In the genomic region with DNA sequence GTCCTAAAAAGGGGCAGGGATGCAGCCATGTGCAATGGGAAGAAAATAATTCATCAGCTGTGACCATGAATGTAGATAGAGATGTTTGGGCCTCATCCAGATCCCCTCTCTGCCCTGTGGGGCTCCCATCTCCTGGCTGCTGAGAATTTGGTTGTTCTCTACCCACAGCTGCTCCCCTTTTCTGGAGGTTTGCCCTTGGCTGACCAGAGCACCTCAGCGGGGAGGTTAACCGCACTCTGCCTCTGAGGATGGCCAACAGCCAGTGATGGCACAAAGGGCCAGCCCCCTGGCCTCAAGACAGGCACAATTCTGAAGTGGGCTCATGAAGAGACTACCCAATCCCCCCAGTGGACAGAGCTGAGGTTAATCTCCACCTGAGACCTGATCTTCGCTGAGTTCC, we compare ENCODE assay signal across 20 cellular contexts.
DNase-seq lines count a peak whose midpoint lies in the region; ATAC-seq, FAIRE-seq and TF ChIP-seq lines count a peak whose summit lies in the region.
"Had no signal": no experiment of that assay in that cellular context is flagged by ENCODE, and none has a peak within 500 bp of the region (broad histone marks: within the 10 kb centered on the region; RNA-seq: fewer than 3 reads in every experiment).

No MANE protein-coding gene starts in this region.

- H3K79me2 ChIP-seq in HCT116 (ENCODE audit: insufficient read depth, low read length) (no peaks in the 10 kb centered on the region), fibroblast of lung (ENCODE audit: control insufficient read depth, insufficient read depth, low read length) (no peaks in the 10 kb centered on the region)

- no peak for TF ChIP-seq EP300 in sigmoid colon (IDR thresholded peaks at IDR 0.05)

- H3K27me3 ChIP-seq in HCT116 (ENCODE audit: insufficient read depth, low read length) (no peaks in the 10 kb centered on the region), SJCRH30 (no peaks in the 10 kb centered on the region), fibroblast of lung (ENCODE audit: control insufficient read depth, insufficient read depth, low read length) (no peaks in the 10 kb centered on the region), sigmoid colon (no peaks in the 10 kb centered on the region)

- POLR2A ChIA-PET in HCT116 (lab: Charles Lee) = interaction anchor here (7.2 kb wide), 1 partner anchor 123 kb away, joined by 83 read pairs; no protein-coding TSS in a partner anchor

- H3K9me3 ChIP-seq in HCT116 (ENCODE audit: control insufficient read depth in 1 of 2, insufficient read depth in 1 of 2, low read depth in 1 of 2, low read length in 2 of 2) (no peaks in the 10 kb centered on the region), SJCRH30 (replicated peaks) (no peaks in the 10 kb centered on the region), fibroblast of lung (ENCODE audit: control insufficient read depth, insufficient read depth, low read depth, low read length) (no peaks in the 10 kb centered on the region), sigmoid colon (no peaks in the 10 kb centered on the region)

- H3K4me3 ChIP-seq in HCT116 (replicated peaks in 1 of 2; ENCODE audit: low read depth in 1 of 2, low read length in 2 of 2) (peak overlapping the region in 1 of 2 experiments; percentile 32; a peak in 1 of 4 replicates), SJCRH30 (no peak overlapping the region), fibroblast of lung (replicated peaks in 1 of 4; ENCODE audit: control extremely low read depth in 1 of 4, insufficient read depth in 1 of 4, low read depth in 3 of 4, low read length in 4 of 4) (no peak overlapping the region), sigmoid colon (no peak overlapping the region)
- H3K4me3 ChIP-seq: neural progenitor cell had no signal

- ATAC-seq in HCT116 = no peak; the same call in 1 of the 2 replicates
- ATAC-seq in GM21528 (IDR thresholded peaks at IDR 0.05; ENCODE audit: low FRiP score, unreplicated experiment) = no peak

- no TSS peak for BruUV-seq in HCT116 (replicated peaks; lab: Mats Ljungman, UMichigan)

- H3K27ac ChIP-seq in HCT116 (ENCODE audit: low read depth, low read length) = peak overlapping the region; percentile 83
- H3K27ac ChIP-seq in SJCRH30 = peak overlapping the region; percentile 85; the same call in 1 of the 2 replicates
- H3K27ac ChIP-seq in fibroblast of lung (ENCODE audit: insufficient read depth, low read length) = peak overlapping the region; percentile 92
- peak overlapping the region in 3 of 4 donors; percentile 76 to 90 (median 89) for H3K27ac ChIP-seq in sigmoid colon
- H3K27ac ChIP-seq: neural progenitor cell had no signal

- H3K36me3 ChIP-seq in HCT116 (ENCODE audit: control insufficient read depth in 1 of 2, insufficient read depth in 2 of 2, low read length in 2 of 2) = 0 out of 4 replicates have a peak, but pooled peaks cover 0 to 6% of the 10 kb centered on the region in 2 experiments
- no peaks in the 10 kb centered on the region for H3K36me3 ChIP-seq in SJCRH30
- no peaks in the 10 kb centered on the region for H3K36me3 ChIP-seq in fibroblast of lung (ENCODE audit: control insufficient read depth, insufficient read depth, low read length)
- H3K36me3 ChIP-seq in sigmoid colon = no peaks in the 10 kb centered on the region
- H3K36me3 ChIP-seq: neural progenitor cell had no signal

- H4K20me1 ChIP-seq in HCT116 (ENCODE audit: insufficient read depth) (no peaks in the 10 kb centered on the region), fibroblast of lung (ENCODE audit: control insufficient read depth, extremely low read depth, insufficient read depth, low read length) (no peaks in the 10 kb centered on the region)

- CTCF ChIA-PET in HCT116 (lab: Charles Lee) = no interaction called here

- no peak for DNase-seq in HCT116 (ENCODE audit: low read depth, low spot score)
- DNase-seq in SJCRH30 = no peak
- DNase-seq in fibroblast of lung (ENCODE audit: low read depth in 2 of 2) = no peak
- DNase-seq in sigmoid colon = no peak
- no peak for DNase-seq in H54 (ENCODE audit: insufficient read length, low spot score)
- no peak for DNase-seq in Kasumi-1 (lab: John Stamatoyannopoulos, UW)
- no peak for DNase-seq in DMS 273 treated with DMSO at 0.1 percent for 48 hours (lab: John Stamatoyannopoulos, UW)
- DNase-seq: activated CD4-positive, alpha-beta T cell treated with anti-CD3 and anti-CD28 coated beads for 48 hours; activated gamma-delta T cell treated with Interleukin-2 at 50 U/mL for 16 hours; activated T-cell treated with anti-CD3 and anti-CD28 coated beads, Interleukin-2, amount 50 U/mL, for 1 hour; C1 segment of cervical spinal cord; cerebellar nuclear complex; kidney; MM.1S; NCI-H2029 treated with DMSO at 0.1 percent for 48 hours; RPMI8226 had no signal

- no peak for FAIRE-seq in H54 (lab: Jason Lieb, UNC)
- FAIRE-seq: endometrium, kidney, urothelium cell line had no signal

- RAD21 ChIA-PET in HCT116 (lab: Charles Lee; ENCODE audit: low non-redundant PET in 1 of 2, low total read pairs in 2 of 2, uncharacterized antibody in 2 of 2, unreplicated experiment in 2 of 2) = no interaction called here

- H2AFZ ChIP-seq in HCT116 (ENCODE audit: low read depth, low read length, poor library complexity, severe bottlenecking) (no peak overlapping the region), fibroblast of lung (ENCODE audit: low read length) (no peak overlapping the region)
- H2AFZ ChIP-seq: neural progenitor cell had no signal

- 94 to 97% methylated on average over 3 of the region's 3 CpGs for WGBS in sigmoid colon, 2 donors

- H3K4me1 ChIP-seq in HCT116 (ENCODE audit: control insufficient read depth in 1 of 2, insufficient read depth in 2 of 2, low read length in 2 of 2) (peaks cover 60 to 83% of the 10 kb centered on the region in 2 experiments), SJCRH30 (peaks cover 40% of the 10 kb centered on the region), fibroblast of lung (ENCODE audit: control insufficient read depth, extremely low read depth, insufficient read depth, low read length) (peaks cover 17% of the 10 kb centered on the region), sigmoid colon (peaks cover 0 to 69% (median 52%) of the 10 kb centered on the region in 4 donors)

- H3K4me2 ChIP-seq in HCT116 (ENCODE audit: low read length) = peak overlapping the region; percentile 66
- H3K4me2 ChIP-seq in fibroblast of lung (ENCODE audit: extremely low read depth, insufficient read depth, low read length) = no peak overlapping the region
- H3K4me2 ChIP-seq: neural progenitor cell had no signal

- H3K9me2 ChIP-seq in HCT116 (ENCODE audit: insufficient read depth) = no peaks in the 10 kb centered on the region

- TF ChIP-seq RAD21 in HCT116 (IDR thresholded peaks at IDR 0.05; ENCODE audit: low read depth) = no peak

- TF ChIP-seq POLR2A in HCT116 (IDR thresholded peaks at IDR 0.05; ENCODE audit: borderline replicate concordance, extremely low read depth, insufficient read depth, insufficient read length) = no peak
- TF ChIP-seq POLR2A in sigmoid colon (IDR thresholded peaks at IDR 0.05) = no peak
- TF ChIP-seq POLR2A in H54 (IDR thresholded peaks at IDR 0.05; ENCODE audit: low read depth, low read length) = no peak

- no peak for TF ChIP-seq CTCF in HCT116 (IDR thresholded peaks at IDR 0.05 in 2 of 3, conservative IDR thresholded peaks at IDR 0.05 in 1 of 3; ENCODE audit: borderline replicate concordance in 1 of 3, insufficient read depth in 1 of 3, low read depth in 2 of 3, low read length in 2 of 3)
- TF ChIP-seq CTCF in fibroblast of lung (conservative IDR thresholded peaks at IDR 0.05 in 1 of 2, IDR thresholded peaks at IDR 0.05 in 1 of 2; ENCODE audit: low read depth in 1 of 2, low read length in 2 of 2) = no peak
- TF ChIP-seq CTCF in sigmoid colon (IDR thresholded peaks at IDR 0.05) = no peak

- H3K9ac ChIP-seq in HCT116 (ENCODE audit: low read length) (peak overlapping the region; percentile 68), fibroblast of lung (ENCODE audit: insufficient read depth, low read length) (no peak overlapping the region)
- H3K9ac ChIP-seq: neural progenitor cell had no signal

- intact Hi-C loops in HCT116 (cut with micrococcal nuclease) (no loop called here), sigmoid colon (cut with DNase I) (no loop called here)

TF ChIP-seq in HCT116, 20 proteins besides CTCF, POLR2A, EP300 and RAD21 (continues in another document):
- TF ChIP-seq JUND (IDR thresholded peaks at IDR 0.05) (no peak), POLR2AphosphoS5 (IDR thresholded peaks at IDR 0.05; ENCODE audit: low read depth, low read length) (no peak), EZH2 (IDR thresholded peaks at IDR 0.05) (no peak), SIN3A (IDR thresholded peaks at IDR 0.05; ENCODE audit: low read depth) (no peak), ZNF274 (IDR thresholded peaks at IDR 0.05; ENCODE audit: low read depth, low read length) (no peak), EZH2phosphoT487 (IDR thresholded peaks at IDR 0.05; ENCODE audit: borderline replicate concordance) (no peak), CBX3 (IDR thresholded peaks at IDR 0.05; ENCODE audit: low read depth) (no peak), ELF1 (IDR thresholded peaks at IDR 0.05; ENCODE audit: borderline replicate concordance, low read depth) (no peak), EGR1 (IDR thresholded peaks at IDR 0.05; ENCODE audit: low read depth) (no peak)
- TF ChIP-seq, protein P1, sequence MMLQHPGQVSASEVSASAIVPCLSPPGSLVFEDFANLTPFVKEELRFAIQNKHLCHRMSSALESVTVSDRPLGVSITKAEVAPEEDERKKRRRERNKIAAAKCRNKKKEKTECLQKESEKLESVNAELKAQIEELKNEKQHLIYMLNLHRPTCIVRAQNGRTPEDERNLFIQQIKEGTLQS (IDR thresholded peaks at IDR 0.05) = no peak
